ENCODE assay signal across 14 cellular contexts in genomic region chr13:87884874-87885273, GRCh38.
DNase-seq lines count a peak whose midpoint lies in the region; TF ChIP-seq lines count a peak whose summit lies in the region.
"Had no signal": no experiment of that assay in that cellular context is flagged by ENCODE, and none has a peak within 500 bp of the region (broad histone marks: within the 10 kb centered on the region; RNA-seq: fewer than 3 reads in every experiment).

No MANE protein-coding gene starts in this region.

- H3K36me3 ChIP-seq in H7 (replicated peaks; ENCODE audit: control insufficient read depth, insufficient read depth, low read length) (no peaks in the 10 kb centered on the region), transverse colon (no peaks in the 10 kb centered on the region), colonic mucosa (no peaks in the 10 kb centered on the region)
- H3K36me3 ChIP-seq: heart left ventricle had no signal

- in situ Hi-C loops in transverse colon (cut with MboI; ENCODE audit: low pct_ligation_motif_present in 1 of 4, low pct_unique_long_range_greater_than_20kb in 1 of 4, low sequenced_read_pairs in 3 of 4), result no loop called here

- no peak for TF ChIP-seq POLR2A in transverse colon (IDR thresholded peaks at IDR 0.05)

- H3K4me1 ChIP-seq in transverse colon, result no peaks in the 10 kb centered on the region
- H3K4me1 ChIP-seq in colonic mucosa, result no peaks in the 10 kb centered on the region
- H3K4me1 ChIP-seq: heart left ventricle had no signal

- H3K4me3 ChIP-seq in H7 (ENCODE audit: insufficient read depth, low read depth, low read length) (no peak overlapping the region), epithelial cell of esophagus (ENCODE audit: low read length) (no peak overlapping the region), transverse colon (no peak overlapping the region), colonic mucosa (no peak overlapping the region)
- H3K4me3 ChIP-seq: dorsolateral prefrontal cortex, heart left ventricle had no signal

- peak; percentile 4 for DNase-seq in H7
- DNase-seq in NCI-H446 treated with DMSO at 0.1 percent for 48 hours (lab: John Stamatoyannopoulos, UW), result peak; percentile 70
- peak; percentile 9 for DNase-seq in epithelial cell of esophagus (ENCODE audit: low read depth)
- peak; percentile 8 for DNase-seq in non-pigmented ciliary epithelial cell (ENCODE audit: low read depth)
- DNase-seq in NK-92 treated with Interleukin-12 subunit alpha and Interleukin-12 subunit beta, amount 100 ng/mL, for 24 hours (lab: John Stamatoyannopoulos, UW), result no peak
- DNase-seq in transverse colon, result no peak
- no peak for DNase-seq in NOMO-1 treated with DMSO at 0.1 percent for 48 hours (lab: John Stamatoyannopoulos, UW; ENCODE audit: unreplicated experiment)
- no peak for DNase-seq in colonic mucosa
- DNase-seq: activated CD4-positive, alpha-beta T cell treated with anti-CD3 and anti-CD28 coated beads for 48 hours; activated naive CD4-positive, alpha-beta T cell treated with anti-CD3 and anti-CD28 coated beads, Interleukin-2, amount 50 U/mL, for 16 hours; DND-41; dorsolateral prefrontal cortex; stimulated activated naive B cell treated with anti-CD40 and anti-IgM and Interleukin-4, amounts not matched to agents 10 μg/mL and 1 μg/mL and 100 μg/mL, for 72 hours had no signal

- WGBS in transverse colon (ENCODE audit: low coverage in 1 of 2), 2 donors, result 67 to 68% methylated on average over 5 of the region's 5 CpGs

- TF ChIP-seq CTCF in epithelial cell of esophagus (IDR thresholded peaks at IDR 0.05; ENCODE audit: insufficient read depth, low read depth, low read length, missing control alignments) (no peak), transverse colon (IDR thresholded peaks at IDR 0.05) (no peak), colonic mucosa (IDR thresholded peaks at IDR 0.05) (no peak)

- no peak for TF ChIP-seq EP300 in transverse colon (IDR thresholded peaks at IDR 0.05; ENCODE audit: low read depth)

- H3K27ac ChIP-seq in transverse colon, result no peak overlapping the region
- H3K27ac ChIP-seq in colonic mucosa, result no peak overlapping the region
- H3K27ac ChIP-seq: dorsolateral prefrontal cortex, heart left ventricle had no signal

- no peaks in the 10 kb centered on the region for H3K27me3 ChIP-seq in H7 (ENCODE audit: control insufficient read depth, insufficient read depth, low read length)
- no peaks in the 10 kb centered on the region for H3K27me3 ChIP-seq in transverse colon
- no peaks in the 10 kb centered on the region for H3K27me3 ChIP-seq in colonic mucosa
- H3K27me3 ChIP-seq: dorsolateral prefrontal cortex, heart left ventricle had no signal

- H3K9me3 ChIP-seq in transverse colon, result no peaks in the 10 kb centered on the region
- H3K9me3 ChIP-seq in colonic mucosa, result no peaks in the 10 kb centered on the region

- intact Hi-C loops in transverse colon (cut with DNase I; ENCODE audit: low total_unique reads) (no loop called here), colonic mucosa (cut with DNase I) (no loop called here)

- no peak overlapping the region for H3K9ac ChIP-seq in colonic mucosa (ENCODE audit: low read depth in 2 of 2, low read length in 2 of 2)

Comparison
In these comparisons a context has a peak if more than half of its experiments do, and no peak if none do; other contexts are left out.
1. DNase-seq: peak in H7 (single experiment), NCI-H446 treated with DMSO at 0.1 percent for 48 hours (single experiment), epithelial cell of esophagus (single experiment) and non-pigmented ciliary epithelial cell (single experiment); none in NK-92 treated with Interleukin-12 subunit alpha and Interleukin-12 subunit beta, amount 100 ng/mL, for 24 hours (single experiment), transverse colon (single experiment), NOMO-1 treated with DMSO at 0.1 percent for 48 hours (single experiment) and colonic mucosa (single experiment).